ENCODE assay signal across 14 cellular contexts in genomic region chr9:87375397-87376073, GRCh38.
DNase-seq lines count a peak whose midpoint lies in the region; ATAC-seq and TF ChIP-seq lines count a peak whose summit lies in the region.
"Had no signal": no experiment of that assay in that cellular context is flagged by ENCODE, and none has a peak within 500 bp of the region (broad histone marks: within the 10 kb centered on the region; RNA-seq: fewer than 3 reads in every experiment).

No MANE protein-coding gene starts in this region.

- no peak overlapping the region for H2BK5ac ChIP-seq in H9 (ENCODE audit: insufficient read length, low read length)

- H3K18ac ChIP-seq in H9 (ENCODE audit: insufficient read length, low read depth, low read length), result no peak overlapping the region

- no peak overlapping the region for H3K56ac ChIP-seq in H9 (ENCODE audit: insufficient read length, low read depth, low read length)

- H4K20me1 ChIP-seq in H9 (ENCODE audit: control insufficient read depth, insufficient read depth, insufficient read length), result no peaks in the 10 kb centered on the region

- peak; percentile 55 for ATAC-seq in thoracic aorta (ENCODE audit: insufficient number of reproducible peaks, low FRiP score, low read depth)
- ATAC-seq: left ventricle myocardium superior, sciatic nerve had no signal

- no peak overlapping the region for H2AK5ac ChIP-seq in H9 (ENCODE audit: insufficient read length, low read length)

- H3K79me1 ChIP-seq in H9 (ENCODE audit: insufficient read depth, low read depth, low read length, poor library complexity, severe bottlenecking), result no peaks in the 10 kb centered on the region

- H3K9ac ChIP-seq in H9 (ENCODE audit: extremely low read depth, insufficient read length, low read length), result no peak overlapping the region

- H2BK20ac ChIP-seq in H9 (ENCODE audit: low read depth, low read length, poor library complexity, severe bottlenecking), result no peak overlapping the region

- H3K27ac Mint-ChIP-seq in H9, result peak overlapping the region in 2 of 3 experiments; percentile 34 to 46; a peak in 2 of 7 replicates
- H3K27ac Mint-ChIP-seq: nephron progenitor cell had no signal

- H3K27ac ChIP-seq in H9 (ENCODE audit: insufficient read length, low read depth, low read length), result no peak overlapping the region
- H3K27ac ChIP-seq in thoracic aorta, result no peak overlapping the region
- H3K27ac ChIP-seq: SK-N-MC had no signal

- DNase-seq in H9 (no peak), T1000 (lab: John Stamatoyannopoulos, UW) (peak; percentile 32), fibroblast of the aortic adventitia (ENCODE audit: low read depth) (peak; percentile 29), thoracic aorta (ENCODE audit: low spot score) (no peak), NCI-H345 treated with DMSO at 0.1 percent for 48 hours (lab: John Stamatoyannopoulos, UW; ENCODE audit: unreplicated experiment) (no peak), DMS114 treated with DMSO at 0.1 percent for 48 hours (lab: John Stamatoyannopoulos, UW; ENCODE audit: unreplicated experiment) (no peak), hippocampal formation (lab: John Stamatoyannopoulos, UW) (no peak)
- DNase-seq: activated effector memory CD4-positive, alpha-beta T cell treated with anti-CD3 and anti-CD28 coated beads, Interleukin-2, amount 50 U/mL, for 16 hours; left ventricle myocardium superior; nephron progenitor cell; stimulated activated naive CD4-positive, alpha-beta T cell had no signal

- no peak overlapping the region for H2AFZ ChIP-seq in H9 (ENCODE audit: low read length)

- no peak for TF ChIP-seq CTCF in H9 (conservative IDR thresholded peaks at IDR 0.05)
- TF ChIP-seq CTCF in fibroblast of the aortic adventitia (IDR thresholded peaks at IDR 0.05; ENCODE audit: insufficient read depth, low read length), result no peak
- no peak for TF ChIP-seq CTCF in thoracic aorta (IDR thresholded peaks at IDR 0.05)

- H3K4me3 ChIP-seq in fibroblast of the aortic adventitia (ENCODE audit: low read depth, low read length) (no peak overlapping the region), thoracic aorta (no peak overlapping the region)
- H3K4me3 ChIP-seq: SK-N-MC had no signal

- H3K4me3 Mint-ChIP-seq in H9, result no peak overlapping the region
- H3K4me3 Mint-ChIP-seq: nephron progenitor cell had no signal

- WGBS in H9 (ENCODE audit: extremely low coverage, insufficient read length, low lambda C conversion rate), result no CpG with 5 or more reads among the region's 7 CpGs

- H4K5ac ChIP-seq in H9 (ENCODE audit: insufficient read length, low read depth, low read length), result no peak overlapping the region

- H4K91ac ChIP-seq in H9 (ENCODE audit: insufficient read length, low read depth, low read length), result no peak overlapping the region

- H3T11ph ChIP-seq in H9 (ENCODE audit: low read length), result no peak overlapping the region

- no peaks in the 10 kb centered on the region; the same call in 1 of the 2 replicates for H3K27me3 Mint-ChIP-seq in H9 (ENCODE audit: low read depth)
- H3K27me3 Mint-ChIP-seq: brain had no signal

- H3K23me2 ChIP-seq in H9 (ENCODE audit: insufficient read length, low read depth, low read length, poor library complexity, severe bottlenecking), result no peaks in the 10 kb centered on the region

- H3K36me3 ChIP-seq in thoracic aorta, result no peaks in the 10 kb centered on the region

- H2BK120ac ChIP-seq in H9 (ENCODE audit: low read depth, low read length, poor library complexity, severe bottlenecking), result no peak overlapping the region

- no peaks in the 10 kb centered on the region for H3K9me3 Mint-ChIP-seq in H9
- H3K9me3 Mint-ChIP-seq: nephron progenitor cell had no signal

- H4K8ac ChIP-seq in H9 (replicated peaks; ENCODE audit: insufficient read length, low read depth, low read length), result no peak overlapping the region

- no peaks in the 10 kb centered on the region for H3K27me3 ChIP-seq in H9 (ENCODE audit: insufficient read depth, low read length)
- H3K27me3 ChIP-seq in thoracic aorta (replicated peaks; ENCODE audit: insufficient read depth), result no peaks in the 10 kb centered on the region

- H3K23ac ChIP-seq in H9 (ENCODE audit: insufficient read length, low read depth, low read length), result no peak overlapping the region

- no peaks in the 10 kb centered on the region for H3K36me3 Mint-ChIP-seq in H9 (ENCODE audit: insufficient read depth in 1 of 3, low read depth in 3 of 3)
- H3K36me3 Mint-ChIP-seq: brain had no signal

- H3K4me1 ChIP-seq in H9 (ENCODE audit: insufficient read depth, low read length), result peaks cover 5% of the 10 kb centered on the region
- peaks cover 0 to 2% of the 10 kb centered on the region in 2 donors for H3K4me1 ChIP-seq in thoracic aorta (ENCODE audit: control insufficient read depth in 1 of 2, low read depth in 2 of 2)

- H3K4ac ChIP-seq in H9 (ENCODE audit: low read depth, low read length), result no peak overlapping the region

- no peak overlapping the region for H3K4me2 ChIP-seq in H9 (ENCODE audit: insufficient read depth, insufficient read length, low read length)

- no peak overlapping the region for H2BK15ac ChIP-seq in H9 (ENCODE audit: low read depth, low read length)

- H2BK12ac ChIP-seq in H9 (ENCODE audit: insufficient read length, low read depth, low read length), result no peak overlapping the region

- no peak overlapping the region for H3K14ac ChIP-seq in H9 (ENCODE audit: insufficient read depth, low read length)

- H3K9me3 ChIP-seq in H9 (ENCODE audit: control insufficient read depth, low read depth, low read length) (no peaks in the 10 kb centered on the region), thoracic aorta (no peaks in the 10 kb centered on the region)

- H3K4me1 Mint-ChIP-seq in H9, result peaks cover 32 to 42% of the 10 kb centered on the region in 2 experiments

- H3K79me2 ChIP-seq in H9 (ENCODE audit: insufficient read depth, low read length), result no peaks in the 10 kb centered on the region

Comparison
In these comparisons a context has a peak if more than half of its experiments do, and no peak if none do; other contexts are left out.
1. DNase-seq: peak in T1000 (single experiment) and fibroblast of the aortic adventitia (single experiment); none in H9 (single experiment), thoracic aorta (single experiment), NCI-H345 treated with DMSO at 0.1 percent for 48 hours (single experiment), DMS114 treated with DMSO at 0.1 percent for 48 hours (single experiment) and hippocampal formation (0 of 2).